In the genomic region with DNA sequence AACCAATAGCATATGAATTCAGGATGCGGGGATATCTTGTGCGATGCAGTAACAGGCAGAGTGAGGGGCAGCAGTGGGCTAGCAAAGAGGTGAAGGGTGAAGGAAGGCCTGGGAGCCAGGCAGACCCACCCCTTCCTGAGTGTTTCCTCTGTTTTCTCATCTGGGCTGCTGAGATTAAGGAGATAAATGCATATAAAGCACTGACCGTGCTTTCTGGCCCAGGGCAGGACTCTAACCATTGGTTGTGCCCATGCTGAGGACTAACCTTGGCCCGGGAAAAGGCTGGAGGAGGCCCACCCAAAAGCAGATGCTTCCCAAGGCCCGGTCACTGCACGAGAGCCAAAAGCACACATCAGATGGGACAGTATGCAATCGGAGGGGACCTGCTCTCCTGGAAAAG, we compare ENCODE assay signal across 24 cellular contexts.
DNase-seq lines count a peak whose midpoint lies in the region; ATAC-seq and TF ChIP-seq lines count a peak whose summit lies in the region.
"Had no signal": no experiment of that assay in that cellular context is flagged by ENCODE, and none has a peak within 500 bp of the region (broad histone marks: within the 10 kb centered on the region; RNA-seq: fewer than 3 reads in every experiment).

No MANE protein-coding gene starts in this region.

- DNase-seq in heart right ventricle (no peak), cardiac septum (ENCODE audit: low spot score) (no peak), upper lobe of left lung (peak in 1 of 2 donors; percentile 43), HUDEP-2 (lab: John Stamatoyannopoulos, UW; ENCODE audit: unreplicated experiment in 76 of 76) (no peak), DMS79 (lab: John Stamatoyannopoulos, UW) (no peak)
- DNase-seq in activated naive CD4-positive, alpha-beta T cell treated with anti-CD3 and anti-CD28 coated beads, Interleukin-2, amount 50 U/mL, for 72 hours (ENCODE audit: low spot score in 2 of 2) = no peak
- DNase-seq: 8988T; body of pancreas; C1 segment of cervical spinal cord; DMS153; GDM1; natural killer cell; NCI-H1105; NCI-H2081; NCI-H510A treated with DMSO at 0.1 percent for 48 hours; stimulated activated CD4-positive, alpha-beta T cell treated with anti-CD3 and anti-CD28 coated beads, Interleukin-2, amount 100 ng/mL, for 48 hours; T1000 had no signal

- TF ChIP-seq CTCF in heart right ventricle (IDR thresholded peaks at IDR 0.05) = no peak
- TF ChIP-seq CTCF in upper lobe of left lung (IDR thresholded peaks at IDR 0.05) = no peak

- TF ChIP-seq EP300 in upper lobe of left lung (IDR thresholded peaks at IDR 0.05) = peak in 2 of 4 donors; percentile 61 to 84

- H3K4me3 ChIP-seq in heart right ventricle = no peak overlapping the region
- H3K4me3 ChIP-seq in muscle layer of duodenum (ENCODE audit: low read depth in 1 of 2, low read length in 2 of 2) = no peak overlapping the region
- no peak overlapping the region for H3K4me3 ChIP-seq in upper lobe of left lung
- H3K4me3 ChIP-seq: body of pancreas, coronary artery, skin epidermis had no signal

- H3K4me1 ChIP-seq in heart right ventricle (peaks cover 0 to 74% (median 27%) of the 10 kb centered on the region in 9 donors), muscle layer of duodenum (ENCODE audit: control insufficient read depth in 1 of 2, insufficient read depth in 2 of 2, low read length in 2 of 2) (peaks cover 4 to 9% of the 10 kb centered on the region in 2 donors), upper lobe of left lung (peaks cover 10 to 44% (median 38%) of the 10 kb centered on the region in 4 donors)
- H3K4me1 ChIP-seq: body of pancreas had no signal

- H3K9me3 Mint-ChIP-seq in activated naive CD4-positive, alpha-beta T cell treated with anti-CD3 and anti-CD28 coated beads, Interleukin-2, amount 50 U/mL, for 72 hours = no peaks in the 10 kb centered on the region
- H3K9me3 Mint-ChIP-seq: activated naive CD4-positive, alpha-beta T cell treated with anti-CD3 and anti-CD28 coated beads, Interleukin-2, amount 50 U/mL, for 24 hours; natural killer cell; stimulated activated naive CD8-positive, alpha-beta T cell treated with anti-CD3 and anti-CD28 coated beads, Interleukin-15, Interleukin-2, amounts not matched to agents 100 ng/mL and 50 ng/mL, for 24 hours had no signal

- H3K27me3 ChIP-seq in heart right ventricle (no peaks in the 10 kb centered on the region), muscle layer of duodenum (ENCODE audit: low read depth, low read length) (no peaks in the 10 kb centered on the region), upper lobe of left lung (no peaks in the 10 kb centered on the region)
- H3K27me3 ChIP-seq: body of pancreas had no signal

- peak overlapping the region in 9 of 10 donors; percentile 17 to 84 (median 64) for H3K27ac ChIP-seq in heart right ventricle
- peak overlapping the region; percentile 72 for H3K27ac ChIP-seq in cingulate gyrus (ENCODE audit: low read depth, low read length)
- H3K27ac ChIP-seq in muscle layer of duodenum (ENCODE audit: low read length) = peak overlapping the region; percentile 58
- H3K27ac ChIP-seq in upper lobe of left lung = peak overlapping the region; percentile 76 to 90 (median 84)
- H3K27ac ChIP-seq: RWPE1 had no signal

- no peaks in the 10 kb centered on the region for H3K36me3 Mint-ChIP-seq in activated naive CD4-positive, alpha-beta T cell treated with anti-CD3 and anti-CD28 coated beads, Interleukin-2, amount 50 U/mL, for 72 hours
- H3K36me3 Mint-ChIP-seq: activated naive CD4-positive, alpha-beta T cell treated with anti-CD3 and anti-CD28 coated beads, Interleukin-2, amount 50 U/mL, for 24 hours; natural killer cell had no signal

- no peak for TF ChIP-seq POLR2A in upper lobe of left lung (IDR thresholded peaks at IDR 0.05)

- ATAC-seq in heart right ventricle (peak in 2 of 8 donors; percentile 2 to 17), upper lobe of left lung (ENCODE audit: low FRiP score in 2 of 2) (peak in 1 of 2 donors; percentile 52)
- no peak for ATAC-seq in activated naive CD4-positive, alpha-beta T cell treated with anti-CD3 and anti-CD28 coated beads, Interleukin-2, amount 50 U/mL, for 72 hours

- H3K36me3 ChIP-seq in heart right ventricle (no peaks in the 10 kb centered on the region), muscle layer of duodenum (ENCODE audit: control insufficient read depth in 1 of 2, insufficient read depth in 2 of 2, low read length in 2 of 2) (no peaks in the 10 kb centered on the region), upper lobe of left lung (no peaks in the 10 kb centered on the region)

- whole genome bisulfite sequencing in heart right ventricle, 2 donors = 62 to 69% methylated on average over 7 of the region's 7 CpGs
- WGBS in upper lobe of left lung, 2 donors = 61 to 77% methylated on average over 4 to 7 of the region's 7 CpGs

- H3K9me3 ChIP-seq in heart right ventricle = no peaks in the 10 kb centered on the region
- no peaks in the 10 kb centered on the region for H3K9me3 ChIP-seq in muscle layer of duodenum (ENCODE audit: control insufficient read depth in 1 of 2, low read length in 2 of 2)
- H3K9me3 ChIP-seq in upper lobe of left lung = no peaks in the 10 kb centered on the region
- H3K9me3 ChIP-seq: body of pancreas had no signal

- no peak overlapping the region for H3K27ac Mint-ChIP-seq in activated naive CD4-positive, alpha-beta T cell treated with anti-CD3 and anti-CD28 coated beads, Interleukin-2, amount 50 U/mL, for 72 hours
- H3K27ac Mint-ChIP-seq: activated naive CD4-positive, alpha-beta T cell treated with anti-CD3 and anti-CD28 coated beads, Interleukin-2, amount 50 U/mL, for 24 hours; natural killer cell; stimulated activated naive CD8-positive, alpha-beta T cell treated with anti-CD3 and anti-CD28 coated beads, Interleukin-15, Interleukin-2, amounts not matched to agents 100 ng/mL and 50 ng/mL, for 24 hours had no signal

- intact Hi-C loops in heart right ventricle (cut with DNase I) = loop anchor here in 1 of 10 donors (10.0 kb wide), 1 partner anchor 291 kb away; a partner anchor contains a TSS
- intact Hi-C loops in cardiac septum (cut with DNase I) = no loop called here
